In genomic region chr7:93231799-93232672, GRCh38 we compare ENCODE assay signal across 8 cellular contexts. TPM values are rescaled to one million over a fixed set of nuclear protein-coding genes. Genes with fewer than 3 reads are reported as not detected.
DNase-seq lines count a peak whose midpoint lies in the region; ATAC-seq lines count a peak whose summit lies in the region.

A gene with protein sequence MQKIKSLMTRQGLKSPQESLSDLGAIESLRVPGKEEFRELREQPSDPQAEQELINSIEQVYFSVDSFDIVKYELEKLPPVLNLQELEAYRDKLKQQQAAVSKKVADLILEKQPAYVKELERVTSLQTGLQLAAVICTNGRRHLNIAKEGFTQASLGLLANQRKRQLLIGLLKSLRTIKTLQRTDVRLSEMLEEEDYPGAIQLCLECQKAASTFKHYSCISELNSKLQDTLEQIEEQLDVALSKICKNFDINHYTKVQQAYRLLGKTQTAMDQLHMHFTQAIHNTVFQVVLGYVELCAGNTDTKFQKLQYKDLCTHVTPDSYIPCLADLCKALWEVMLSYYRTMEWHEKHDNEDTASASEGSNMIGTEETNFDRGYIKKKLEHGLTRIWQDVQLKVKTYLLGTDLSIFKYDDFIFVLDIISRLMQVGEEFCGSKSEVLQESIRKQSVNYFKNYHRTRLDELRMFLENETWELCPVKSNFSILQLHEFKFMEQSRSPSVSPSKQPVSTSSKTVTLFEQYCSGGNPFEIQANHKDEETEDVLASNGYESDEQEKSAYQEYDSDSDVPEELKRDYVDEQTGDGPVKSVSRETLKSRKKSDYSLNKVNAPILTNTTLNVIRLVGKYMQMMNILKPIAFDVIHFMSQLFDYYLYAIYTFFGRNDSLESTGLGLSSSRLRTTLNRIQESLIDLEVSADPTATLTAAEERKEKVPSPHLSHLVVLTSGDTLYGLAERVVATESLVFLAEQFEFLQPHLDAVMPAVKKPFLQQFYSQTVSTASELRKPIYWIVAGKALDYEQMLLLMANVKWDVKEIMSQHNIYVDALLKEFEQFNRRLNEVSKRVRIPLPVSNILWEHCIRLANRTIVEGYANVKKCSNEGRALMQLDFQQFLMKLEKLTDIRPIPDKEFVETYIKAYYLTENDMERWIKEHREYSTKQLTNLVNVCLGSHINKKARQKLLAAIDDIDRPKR (plus strand): TSS chr7:93232366. CDS start chr7:93232468, 102 bp downstream.

- peak within 1 kb of the TSS; percentile 94 for H3K4me2 ChIP-seq in BLaER1

- peaks cover 7% of the 10 kb centered on the region for H3K27me3 Mint-ChIP-seq in dendritic cell treated with granulocyte-macrophage colony-stimulating factor and Interleukin-4, amounts not matched to agents 40 ng/mL and 50 ng/mL, for 4 days

- H3K9me3 Mint-ChIP-seq in dendritic cell treated with granulocyte-macrophage colony-stimulating factor and Interleukin-4, amounts not matched to agents 40 ng/mL and 50 ng/mL, for 4 days: no peaks in the 10 kb centered on the region

- H3K9ac ChIP-seq in BLaER1: peak within 1 kb of the TSS; percentile 79

- no peaks in the 10 kb centered on the region for H3K36me3 ChIP-seq in BLaER1

- H3K36me3 Mint-ChIP-seq in dendritic cell treated with granulocyte-macrophage colony-stimulating factor and Interleukin-4, amounts not matched to agents 40 ng/mL and 50 ng/mL, for 4 days (ENCODE audit: low read depth): peaks cover 11% of the 10 kb centered on the region

- H3K27me3 ChIP-seq in BLaER1: no peaks in the 10 kb centered on the region

- H3K9me3 ChIP-seq in BLaER1: no peaks in the 10 kb centered on the region

- peaks cover 21% of the 10 kb centered on the region for H3K4me1 ChIP-seq in BLaER1

- intact Hi-C loops in dendritic cell treated with granulocyte-macrophage colony-stimulating factor and Interleukin-4, amounts not matched to agents 40 ng/mL and 50 ng/mL, for 4 days (cut with micrococcal nuclease): loop anchor here (5.0 to 10.0 kb wide), 2 partner anchors 115 to 607 kb away; partner anchors contain the start of gene SAMD9

- peak; percentile 97 for ATAC-seq in GM19351 (IDR thresholded peaks at IDR 0.05; ENCODE audit: unreplicated experiment)
- peak; percentile 99 for ATAC-seq in HG03521 (IDR thresholded peaks at IDR 0.05; ENCODE audit: unreplicated experiment)
- ATAC-seq in left lobe of liver: peak; percentile 99

- peak within 1 kb of the TSS; percentile 87 for H3K27ac Mint-ChIP-seq in dendritic cell treated with granulocyte-macrophage colony-stimulating factor and Interleukin-4, amounts not matched to agents 40 ng/mL and 50 ng/mL, for 4 days

- H4K20me1 ChIP-seq in BLaER1: peaks cover 11% of the 10 kb centered on the region; the same call in 1 of the 2 replicates

- peaks cover 8% of the 10 kb centered on the region for H3K4me1 Mint-ChIP-seq in dendritic cell treated with granulocyte-macrophage colony-stimulating factor and Interleukin-4, amounts not matched to agents 40 ng/mL and 50 ng/mL, for 4 days (ENCODE audit: low read depth)

- peak within 1 kb of the TSS; percentile 56 for H3K27ac ChIP-seq in BLaER1

- DNase-seq in NCI-H748 (lab: John Stamatoyannopoulos, UW; ENCODE audit: unreplicated experiment): peak; percentile 99
- DNase-seq in activated CD4-positive, alpha-beta T cell treated with anti-CD3 and anti-CD28 coated beads, Interleukin-2, amount 50 U/mL, for 1 hour: peak; percentile 88
- peak; percentile 97 for DNase-seq in left lobe of liver (ENCODE audit: low spot score)
- peak; percentile 88 for DNase-seq in stimulated activated CD4-positive, alpha-beta T cell treated with anti-CD3 and anti-CD28 coated beads, Interleukin-2, amount 100 ng/mL, for 4 hours (ENCODE audit: low read depth)

- peak within 1 kb of the TSS; percentile 93 for H3K4me3 Mint-ChIP-seq in dendritic cell treated with granulocyte-macrophage colony-stimulating factor and Interleukin-4, amounts not matched to agents 40 ng/mL and 50 ng/mL, for 4 days

- peak within 1 kb of the TSS; percentile 85 for H3K4me3 ChIP-seq in BLaER1

RNA-seq across cellular contexts. Expression of the gene that starts here (rescaled TPM):
- 11.6 TPM for total RNA-seq in left lobe of liver

Comparison
In these comparisons a context has a peak if more than half of its experiments do, and no peak if none do; other contexts are left out.
1. Peak in every context shown above with its lines: DNase-seq, ATAC-seq, H3K4me3 ChIP-seq and H3K27ac ChIP-seq.